28 cellular contexts compared by ENCODE assay signal in genomic region chr19:17975032-17975431, GRCh38. TPM values are rescaled to one million over a fixed set of nuclear protein-coding genes. Genes with fewer than 3 reads are reported as not detected.
"Had no signal": no experiment of that assay in that cellular context is flagged by ENCODE, and none has a peak within 500 bp of the region (broad histone marks: within the 10 kb centered on the region; RNA-seq: fewer than 3 reads in every experiment).

No MANE protein-coding gene starts in this region.

- H3K4me1 ChIP-seq: left lung, lower lobe of right lung, right atrium auricular region, right lobe of liver, stomach, testis, thyroid gland, transverse colon, upper lobe of right lung had no signal

- H3K27me3 Mint-ChIP-seq: progenitor cell of endocrine pancreas had no signal

- H3K4me1 Mint-ChIP-seq: immature natural killer cell, nephron, neural crest cell had no signal

- H3K36me3 ChIP-seq: left lung, lower lobe of right lung, neutrophil, ovary, right atrium auricular region, right lobe of liver, stomach, thyroid gland, transverse colon, upper lobe of right lung had no signal

- H3K9me3 ChIP-seq: left lung, lower lobe of right lung, neutrophil, ovary, right atrium auricular region, right lobe of liver, stomach, testis, thyroid gland, transverse colon, upper lobe of right lung had no signal

- H3K4me3 Mint-ChIP-seq: immature natural killer cell; naive thymus-derived CD8-positive, alpha-beta T cell; nephron; neural crest cell; stimulated activated naive B cell treated with anti-CD40 and anti-IgM and Interleukin-4, amounts not matched to agents 10 μg/mL and 1 μg/mL and 100 μg/mL, for 72 hours had no signal

- DNase-seq: hippocampal formation; immature natural killer cell; kidney; left colon; left lung; lower lobe of right lung; mammary epithelial cell; mesenchymal stem cell; naive thymus-derived CD8-positive, alpha-beta T cell; occipital lobe; ovary; right lobe of liver; stimulated activated CD4-positive, alpha-beta T cell treated with anti-CD3 and anti-CD28 coated beads, Interleukin-12 subunit alpha, Interleukin-12 subunit beta, amount 100 ng/mL, for 4 hours; stimulated activated CD4-positive, alpha-beta T cell treated with anti-CD3 and anti-CD28 coated beads, Interleukin-15, amount 100 ng/mL, for 24 hours; stimulated activated CD4-positive, alpha-beta T cell treated with anti-CD3 and anti-CD28 coated beads, Interleukin-2, amount 100 ng/mL, for 24 hours; stimulated activated CD4-positive, alpha-beta T cell treated with anti-CD3 and anti-CD28 coated beads, Interleukin-4, amount 100 ng/mL, for 1 hour; stimulated activated naive B cell treated with anti-CD40 and anti-IgM and Interleukin-4, amounts not matched to agents 10 μg/mL and 1 μg/mL and 100 μg/mL, for 72 hours; stimulated activated naive CD8-positive, alpha-beta T cell treated with anti-CD3 and anti-CD28 coated beads, Interleukin-15, Interleukin-2, amounts not matched to agents 100 U/mL and 50 U/mL, for 24 hours; stomach; testis; thyroid gland; transverse colon; upper lobe of right lung had no signal

- ATAC-seq: left colon; left lung; naive thymus-derived CD8-positive, alpha-beta T cell; stimulated activated naive B cell treated with anti-CD40 and anti-IgM and Interleukin-4, amounts not matched to agents 10 μg/mL and 1 μg/mL and 100 μg/mL, for 72 hours; stimulated activated naive CD8-positive, alpha-beta T cell treated with anti-CD3 and anti-CD28 coated beads, Interleukin-15, Interleukin-2, amounts not matched to agents 100 U/mL and 50 U/mL, for 24 hours; upper lobe of right lung had no signal

- H3K27me3 ChIP-seq: left lung, ovary, right atrium auricular region, right lobe of liver, testis, thyroid gland, transverse colon had no signal

- H3K36me3 Mint-ChIP-seq: immature natural killer cell; naive thymus-derived CD8-positive, alpha-beta T cell; stimulated activated naive B cell treated with anti-CD40 and anti-IgM and Interleukin-4, amounts not matched to agents 10 μg/mL and 1 μg/mL and 100 μg/mL, for 72 hours had no signal

- H3K4me3 ChIP-seq: left lung, lower lobe of right lung, ovary, right atrium auricular region, right lobe of liver, stomach, testis, thyroid gland, transverse colon, upper lobe of right lung had no signal

- H3K27ac Mint-ChIP-seq: immature natural killer cell; nephron; progenitor cell of endocrine pancreas; stimulated activated naive B cell treated with anti-CD40 and anti-IgM and Interleukin-4, amounts not matched to agents 10 μg/mL and 1 μg/mL and 100 μg/mL, for 72 hours had no signal

- H3K9me3 Mint-ChIP-seq: naive thymus-derived CD8-positive, alpha-beta T cell; nephron; neural crest cell; stimulated activated naive B cell treated with anti-CD40 and anti-IgM and Interleukin-4, amounts not matched to agents 10 μg/mL and 1 μg/mL and 100 μg/mL, for 72 hours had no signal

- H3K27ac ChIP-seq: left lung, lower lobe of right lung, neutrophil, ovary, right atrium auricular region, right lobe of liver, stomach, testis, thyroid gland, transverse colon, upper lobe of right lung had no signal

RNA-seq across cellular contexts. Expression of gene KCNN1, which starts 8.1 kb away (rescaled TPM):
- total RNA-seq: lower lobe of right lung; naive thymus-derived CD8-positive, alpha-beta T cell; right lobe of liver; stomach; upper lobe of right lung had no signal
